1 cellular context compared by ENCODE assay signal in genomic region chr6:101396552-101397173, GRCh38.
TF ChIP-seq lines count a peak whose summit lies in the region.

No MANE protein-coding gene starts in this region.

TF ChIP-seq in HepG2, 621 proteins besides CTCF, POLR2A, EP300 and RAD21 (continued from another document and continues in another):
- TF ChIP-seq TRAFD1 (CRISPR knock-in tag; IDR thresholded peaks at IDR 0.05; ENCODE audit: borderline replicate concordance) (no peak), RELA (CRISPR knock-in tag; IDR thresholded peaks at IDR 0.05) (no peak), ZNF253 (CRISPR knock-in tag; IDR thresholded peaks at IDR 0.05; ENCODE audit: borderline replicate concordance) (no peak), ZFP41 (CRISPR knock-in tag; IDR thresholded peaks at IDR 0.05; ENCODE audit: borderline replicate concordance) (no peak), TOPORS (CRISPR knock-in tag; IDR thresholded peaks at IDR 0.05) (no peak), ZNF496 (CRISPR knock-in tag; IDR thresholded peaks at IDR 0.05; ENCODE audit: insufficient replicate concordance) (no peak), IKZF1 (IDR thresholded peaks at IDR 0.05) (no peak), ZMYM3 (CRISPR knock-in tag; IDR thresholded peaks at IDR 0.05) (no peak), ZNF737 (CRISPR knock-in tag; IDR thresholded peaks at IDR 0.05; ENCODE audit: borderline replicate concordance) (no peak), ZBTB42 (CRISPR knock-in tag; IDR thresholded peaks at IDR 0.05) (no peak), ZNF550 (CRISPR knock-in tag; IDR thresholded peaks at IDR 0.05; ENCODE audit: borderline replicate concordance) (no peak), TFE3 (CRISPR knock-in tag; IDR thresholded peaks at IDR 0.05) (peak; percentile 73; the same call in 1 of the 2 replicates), CBFB (CRISPR knock-in tag; IDR thresholded peaks at IDR 0.05) (no peak), TCF7 (IDR thresholded peaks at IDR 0.05; ENCODE audit: low read depth) (no peak), ATF1 (CRISPR knock-in tag; IDR thresholded peaks at IDR 0.05) (no peak), ELK4 (CRISPR knock-in tag; IDR thresholded peaks at IDR 0.05; ENCODE audit: borderline replicate concordance) (no peak), TARDBP (CRISPR knock-in tag; IDR thresholded peaks at IDR 0.05) (no peak), MIER2 (CRISPR knock-in tag; IDR thresholded peaks at IDR 0.05) (peak; percentile 98), POGZ (CRISPR knock-in tag; IDR thresholded peaks at IDR 0.05) (no peak), FLYWCH1 (CRISPR knock-in tag; IDR thresholded peaks at IDR 0.05) (no peak), ETV5 (CRISPR knock-in tag; IDR thresholded peaks at IDR 0.05; ENCODE audit: borderline replicate concordance) (no peak), KDM2A (CRISPR knock-in tag; IDR thresholded peaks at IDR 0.05; ENCODE audit: borderline replicate concordance, low read depth) (no peak), CAMTA2 (CRISPR knock-in tag; IDR thresholded peaks at IDR 0.05; ENCODE audit: borderline replicate concordance) (no peak), ZBTB38 (CRISPR knock-in tag; IDR thresholded peaks at IDR 0.05) (no peak), FOXM1 (CRISPR knock-in tag; IDR thresholded peaks at IDR 0.05) (no peak), ZFP1 (CRISPR knock-in tag; IDR thresholded peaks at IDR 0.05) (no peak), ZNF7 (CRISPR knock-in tag; IDR thresholded peaks at IDR 0.05) (no peak), ZSCAN21 (CRISPR knock-in tag; IDR thresholded peaks at IDR 0.05; ENCODE audit: borderline replicate concordance) (no peak), ZNF703 (CRISPR knock-in tag; IDR thresholded peaks at IDR 0.05; ENCODE audit: borderline replicate concordance) (no peak), ZNF256 (CRISPR knock-in tag; conservative IDR thresholded peaks at IDR 0.05) (no peak), RORA (CRISPR knock-in tag; IDR thresholded peaks at IDR 0.05) (no peak), ZNF124 (CRISPR knock-in tag; IDR thresholded peaks at IDR 0.05) (no peak), IRF2 (CRISPR knock-in tag; IDR thresholded peaks at IDR 0.05) (peak; percentile 36; the same call in 1 of the 2 replicates), GPN1 (CRISPR knock-in tag; IDR thresholded peaks at IDR 0.05; ENCODE audit: borderline replicate concordance) (no peak), RNF219 (CRISPR knock-in tag; IDR thresholded peaks at IDR 0.05) (no peak), SRSF4 (IDR thresholded peaks at IDR 0.05; ENCODE audit: low read depth, low read length, poor library complexity, severe bottlenecking) (no peak)
- TF ChIP-seq, protein P1, sequence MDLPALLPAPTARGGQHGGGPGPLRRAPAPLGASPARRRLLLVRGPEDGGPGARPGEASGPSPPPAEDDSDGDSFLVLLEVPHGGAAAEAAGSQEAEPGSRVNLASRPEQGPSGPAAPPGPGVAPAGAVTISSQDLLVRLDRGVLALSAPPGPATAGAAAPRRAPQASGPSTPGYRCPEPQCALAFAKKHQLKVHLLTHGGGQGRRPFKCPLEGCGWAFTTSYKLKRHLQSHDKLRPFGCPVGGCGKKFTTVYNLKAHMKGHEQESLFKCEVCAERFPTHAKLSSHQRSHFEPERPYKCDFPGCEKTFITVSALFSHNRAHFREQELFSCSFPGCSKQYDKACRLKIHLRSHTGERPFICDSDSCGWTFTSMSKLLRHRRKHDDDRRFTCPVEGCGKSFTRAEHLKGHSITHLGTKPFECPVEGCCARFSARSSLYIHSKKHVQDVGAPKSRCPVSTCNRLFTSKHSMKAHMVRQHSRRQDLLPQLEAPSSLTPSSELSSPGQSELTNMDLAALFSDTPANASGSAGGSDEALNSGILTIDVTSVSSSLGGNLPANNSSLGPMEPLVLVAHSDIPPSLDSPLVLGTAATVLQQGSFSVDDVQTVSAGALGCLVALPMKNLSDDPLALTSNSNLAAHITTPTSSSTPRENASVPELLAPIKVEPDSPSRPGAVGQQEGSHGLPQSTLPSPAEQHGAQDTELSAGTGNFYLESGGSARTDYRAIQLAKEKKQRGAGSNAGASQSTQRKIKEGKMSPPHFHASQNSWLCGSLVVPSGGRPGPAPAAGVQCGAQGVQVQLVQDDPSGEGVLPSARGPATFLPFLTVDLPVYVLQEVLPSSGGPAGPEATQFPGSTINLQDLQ (CRISPR knock-in tag; IDR thresholded peaks at IDR 0.05) = no peak
- TF ChIP-seq, protein P2, sequence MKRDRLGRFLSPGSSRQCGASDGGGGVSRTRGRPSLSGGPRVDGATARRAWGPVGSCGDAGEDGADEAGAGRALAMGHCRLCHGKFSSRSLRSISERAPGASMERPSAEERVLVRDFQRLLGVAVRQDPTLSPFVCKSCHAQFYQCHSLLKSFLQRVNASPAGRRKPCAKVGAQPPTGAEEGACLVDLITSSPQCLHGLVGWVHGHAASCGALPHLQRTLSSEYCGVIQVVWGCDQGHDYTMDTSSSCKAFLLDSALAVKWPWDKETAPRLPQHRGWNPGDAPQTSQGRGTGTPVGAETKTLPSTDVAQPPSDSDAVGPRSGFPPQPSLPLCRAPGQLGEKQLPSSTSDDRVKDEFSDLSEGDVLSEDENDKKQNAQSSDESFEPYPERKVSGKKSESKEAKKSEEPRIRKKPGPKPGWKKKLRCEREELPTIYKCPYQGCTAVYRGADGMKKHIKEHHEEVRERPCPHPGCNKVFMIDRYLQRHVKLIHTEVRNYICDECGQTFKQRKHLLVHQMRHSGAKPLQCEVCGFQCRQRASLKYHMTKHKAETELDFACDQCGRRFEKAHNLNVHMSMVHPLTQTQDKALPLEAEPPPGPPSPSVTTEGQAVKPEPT (CRISPR knock-in tag; IDR thresholded peaks at IDR 0.05; ENCODE audit: low read depth) = no peak
- TF ChIP-seq, protein P3, sequence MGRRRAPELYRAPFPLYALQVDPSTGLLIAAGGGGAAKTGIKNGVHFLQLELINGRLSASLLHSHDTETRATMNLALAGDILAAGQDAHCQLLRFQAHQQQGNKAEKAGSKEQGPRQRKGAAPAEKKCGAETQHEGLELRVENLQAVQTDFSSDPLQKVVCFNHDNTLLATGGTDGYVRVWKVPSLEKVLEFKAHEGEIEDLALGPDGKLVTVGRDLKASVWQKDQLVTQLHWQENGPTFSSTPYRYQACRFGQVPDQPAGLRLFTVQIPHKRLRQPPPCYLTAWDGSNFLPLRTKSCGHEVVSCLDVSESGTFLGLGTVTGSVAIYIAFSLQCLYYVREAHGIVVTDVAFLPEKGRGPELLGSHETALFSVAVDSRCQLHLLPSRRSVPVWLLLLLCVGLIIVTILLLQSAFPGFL (CRISPR knock-in tag; IDR thresholded peaks at IDR 0.05) = no peak
- TF ChIP-seq, protein P4, sequence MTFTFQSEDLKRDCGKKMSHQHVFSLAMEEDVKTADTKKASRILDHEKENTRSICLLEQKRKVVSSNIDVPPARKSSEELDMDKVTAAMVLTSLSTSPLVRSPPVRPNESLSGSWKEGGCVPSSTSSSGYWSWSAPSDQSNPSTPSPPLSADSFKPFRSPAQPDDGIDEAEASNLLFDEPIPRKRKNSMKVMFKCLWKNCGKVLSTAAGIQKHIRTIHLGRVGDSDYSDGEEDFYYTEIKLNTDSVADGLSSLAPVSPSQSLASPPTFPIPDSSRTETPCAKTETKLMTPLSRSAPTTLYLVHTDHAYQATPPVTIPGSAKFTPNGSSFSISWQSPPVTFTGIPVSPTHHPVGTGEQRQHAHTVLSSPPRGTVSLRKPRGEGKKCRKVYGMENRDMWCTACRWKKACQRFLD (CRISPR knock-in tag; IDR thresholded peaks at IDR 0.05; ENCODE audit: borderline replicate concordance) = no peak
- TF ChIP-seq, protein P5, sequence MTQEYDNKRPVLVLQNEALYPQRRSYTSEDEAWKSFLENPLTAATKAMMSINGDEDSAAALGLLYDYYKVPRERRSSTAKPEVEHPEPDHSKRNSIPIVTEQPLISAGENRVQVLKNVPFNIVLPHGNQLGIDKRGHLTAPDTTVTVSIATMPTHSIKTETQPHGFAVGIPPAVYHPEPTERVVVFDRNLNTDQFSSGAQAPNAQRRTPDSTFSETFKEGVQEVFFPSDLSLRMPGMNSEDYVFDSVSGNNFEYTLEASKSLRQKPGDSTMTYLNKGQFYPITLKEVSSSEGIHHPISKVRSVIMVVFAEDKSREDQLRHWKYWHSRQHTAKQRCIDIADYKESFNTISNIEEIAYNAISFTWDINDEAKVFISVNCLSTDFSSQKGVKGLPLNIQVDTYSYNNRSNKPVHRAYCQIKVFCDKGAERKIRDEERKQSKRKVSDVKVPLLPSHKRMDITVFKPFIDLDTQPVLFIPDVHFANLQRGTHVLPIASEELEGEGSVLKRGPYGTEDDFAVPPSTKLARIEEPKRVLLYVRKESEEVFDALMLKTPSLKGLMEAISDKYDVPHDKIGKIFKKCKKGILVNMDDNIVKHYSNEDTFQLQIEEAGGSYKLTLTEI (CRISPR knock-in tag; conservative IDR thresholded peaks at IDR 0.05) = no peak
- TF ChIP-seq, protein P6, sequence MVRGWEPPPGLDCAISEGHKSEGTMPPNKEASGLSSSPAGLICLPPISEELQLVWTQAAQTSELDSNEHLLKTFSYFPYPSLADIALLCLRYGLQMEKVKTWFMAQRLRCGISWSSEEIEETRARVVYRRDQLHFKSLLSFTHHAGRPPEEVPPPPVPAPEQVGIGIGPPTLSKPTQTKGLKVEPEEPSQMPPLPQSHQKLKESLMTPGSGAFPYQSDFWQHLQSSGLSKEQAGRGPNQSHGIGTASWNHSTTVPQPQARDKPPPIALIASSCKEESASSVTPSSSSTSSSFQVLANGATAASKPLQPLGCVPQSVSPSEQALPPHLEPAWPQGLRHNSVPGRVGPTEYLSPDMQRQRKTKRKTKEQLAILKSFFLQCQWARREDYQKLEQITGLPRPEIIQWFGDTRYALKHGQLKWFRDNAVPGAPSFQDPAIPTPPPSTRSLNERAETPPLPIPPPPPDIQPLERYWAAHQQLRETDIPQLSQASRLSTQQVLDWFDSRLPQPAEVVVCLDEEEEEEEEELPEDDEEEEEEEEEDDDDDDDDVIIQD (CRISPR knock-in tag; IDR thresholded peaks at IDR 0.05; ENCODE audit: low read depth) = no peak
- TF ChIP-seq, protein P7, sequence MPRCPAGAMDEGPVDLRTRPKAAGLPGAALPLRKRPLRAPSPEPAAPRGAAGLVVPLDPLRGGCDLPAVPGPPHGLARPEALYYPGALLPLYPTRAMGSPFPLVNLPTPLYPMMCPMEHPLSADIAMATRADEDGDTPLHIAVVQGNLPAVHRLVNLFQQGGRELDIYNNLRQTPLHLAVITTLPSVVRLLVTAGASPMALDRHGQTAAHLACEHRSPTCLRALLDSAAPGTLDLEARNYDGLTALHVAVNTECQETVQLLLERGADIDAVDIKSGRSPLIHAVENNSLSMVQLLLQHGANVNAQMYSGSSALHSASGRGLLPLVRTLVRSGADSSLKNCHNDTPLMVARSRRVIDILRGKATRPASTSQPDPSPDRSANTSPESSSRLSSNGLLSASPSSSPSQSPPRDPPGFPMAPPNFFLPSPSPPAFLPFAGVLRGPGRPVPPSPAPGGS (CRISPR knock-in tag; IDR thresholded peaks at IDR 0.05) = no peak
- TF ChIP-seq, protein P8, sequence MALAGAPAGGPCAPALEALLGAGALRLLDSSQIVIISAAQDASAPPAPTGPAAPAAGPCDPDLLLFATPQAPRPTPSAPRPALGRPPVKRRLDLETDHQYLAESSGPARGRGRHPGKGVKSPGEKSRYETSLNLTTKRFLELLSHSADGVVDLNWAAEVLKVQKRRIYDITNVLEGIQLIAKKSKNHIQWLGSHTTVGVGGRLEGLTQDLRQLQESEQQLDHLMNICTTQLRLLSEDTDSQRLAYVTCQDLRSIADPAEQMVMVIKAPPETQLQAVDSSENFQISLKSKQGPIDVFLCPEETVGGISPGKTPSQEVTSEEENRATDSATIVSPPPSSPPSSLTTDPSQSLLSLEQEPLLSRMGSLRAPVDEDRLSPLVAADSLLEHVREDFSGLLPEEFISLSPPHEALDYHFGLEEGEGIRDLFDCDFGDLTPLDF (CRISPR knock-in tag; IDR thresholded peaks at IDR 0.05) = no peak
